In genomic region chr2:237404413-237404812, GRCh38 we compare ENCODE assay signal across 25 cellular contexts.
"Had no signal": no experiment of that assay in that cellular context is flagged by ENCODE, and none has a peak within 500 bp of the region (broad histone marks: within the 10 kb centered on the region; RNA-seq: fewer than 3 reads in every experiment).

No MANE protein-coding gene starts in this region.

- H2AFZ ChIP-seq: neural progenitor cell had no signal

- H3K9ac ChIP-seq: neural progenitor cell had no signal

- H3K36me3 ChIP-seq: adrenal gland, breast epithelium, neural progenitor cell, prostate gland had no signal

- ATAC-seq: activated T-cell treated with anti-CD3 and anti-CD28 coated beads, Interleukin-2, amount 50 U/mL, for 72 hours; mucosa of descending colon; right cardiac atrium; stimulated activated memory B cell treated with anti-CD40 and anti-IgM and Interleukin-4, amounts not matched to agents 10 μg/mL and 1 μg/mL and 100 μg/mL, for 72 hours had no signal

- H3K27ac ChIP-seq: adrenal gland, neural progenitor cell, prostate gland, thyroid gland had no signal

- H3K4me3 ChIP-seq: adrenal gland, mucosa of descending colon, neural progenitor cell, prostate gland, thyroid gland had no signal

- H3K4me1 ChIP-seq: breast epithelium, neural progenitor cell, prostate gland, thyroid gland had no signal

- H3K9me3 ChIP-seq: adrenal gland, breast epithelium, mucosa of descending colon, prostate gland, thyroid gland had no signal

- DNase-seq: activated CD4-positive, alpha-beta T cell treated with anti-CD3 and anti-CD28 coated beads, Interleukin-2, amount 50 U/mL, for 1 hour; activated CD4-positive, CD25-positive, alpha-beta regulatory T cell treated with anti-CD3 and anti-CD28 coated beads, Interleukin-2, amount 50 U/mL, for 72 hours; activated CD8-positive, alpha-beta memory T cell treated with anti-CD3 and anti-CD28 coated beads, Interleukin-2, amount 50 U/mL, for 48 hours; activated effector memory CD4-positive, alpha-beta T cell treated with anti-CD3 and anti-CD28 coated beads, Interleukin-2, amount 50 U/mL, for 16 hours; activated T-cell treated with anti-CD3 and anti-CD28 coated beads, Interleukin-2, amount 50 U/mL, for 72 hours; adrenal gland; cortex of kidney; erythroblast; immature natural killer cell; kidney glomerular epithelial cell; mucosa of descending colon; naive B cell; right cardiac atrium; small intestine; stimulated activated CD4-positive, alpha-beta T cell treated with anti-CD3 and anti-CD28 coated beads, Interleukin-4, amount 100 ng/mL, for 4 hours; T-helper 1 cell; T-helper 9 cell; thyroid gland had no signal

- H3K27me3 ChIP-seq: adrenal gland, breast epithelium, neural progenitor cell, thyroid gland had no signal

- H3K4me2 ChIP-seq: neural progenitor cell had no signal

- FAIRE-seq: astrocyte, endometrium, small intestine, urothelium cell line had no signal
